16 cellular contexts compared by ENCODE assay signal in genomic region chr5:14781106-14781505, GRCh38.
DNase-seq lines count a peak whose midpoint lies in the region; ATAC-seq, FAIRE-seq and TF ChIP-seq lines count a peak whose summit lies in the region.
"Had no signal": no experiment of that assay in that cellular context is flagged by ENCODE, and none has a peak within 500 bp of the region (broad histone marks: within the 10 kb centered on the region; RNA-seq: fewer than 3 reads in every experiment).

No MANE protein-coding gene starts in this region.

- no peak for TF ChIP-seq POLR2A in HepG2 (IDR thresholded peaks at IDR 0.05; ENCODE audit: insufficient read depth in 1 of 2, low read depth in 2 of 2, low read length in 2 of 2)

- TF ChIP-seq RAD21 in liver (IDR thresholded peaks at IDR 0.05): no peak
- TF ChIP-seq RAD21 in HepG2 (CRISPR knock-in tag; IDR thresholded peaks at IDR 0.05): no peak

- H3K79me2 ChIP-seq in HepG2 (ENCODE audit: insufficient read depth, low read length): no peaks in the 10 kb centered on the region

- no peaks in the 10 kb centered on the region for H3K9me3 ChIP-seq in liver (ENCODE audit: control insufficient read depth in 4 of 4, low read length in 3 of 4)
- no peaks in the 10 kb centered on the region for H3K9me3 ChIP-seq in HepG2 (ENCODE audit: low read length)
- H3K9me3 ChIP-seq: sigmoid colon, transverse colon had no signal

- peaks cover 5 to 22% (median 12%) of the 10 kb centered on the region in 4 donors for H3K4me1 ChIP-seq in liver (ENCODE audit: control insufficient read depth in 4 of 4, insufficient read depth in 4 of 4, low read length in 3 of 4)
- peaks cover 43% of the 10 kb centered on the region for H3K4me1 ChIP-seq in HepG2 (ENCODE audit: insufficient read depth, low read length)
- H3K4me1 ChIP-seq in foreskin keratinocyte: no peaks in the 10 kb centered on the region

- H3K9me3 Mint-ChIP-seq in chondrocyte (ENCODE audit: low read depth): peaks cover 4% of the 10 kb centered on the region
- H3K9me3 Mint-ChIP-seq: natural killer cell had no signal

- H3K36me3 Mint-ChIP-seq in chondrocyte (ENCODE audit: low read depth): peaks cover 15% of the 10 kb centered on the region

- TF ChIP-seq CTCF in liver (IDR thresholded peaks at IDR 0.05; ENCODE audit: low read depth, low read length, missing input control) (no peak), HepG2 (CRISPR knock-in tag; IDR thresholded peaks at IDR 0.05) (no peak), chondrocyte (IDR thresholded peaks at IDR 0.05) (no peak), foreskin keratinocyte (conservative IDR thresholded peaks at IDR 0.05) (no peak)

- H3K36me3 ChIP-seq in liver (ENCODE audit: control insufficient read depth in 4 of 4, insufficient read depth in 3 of 4, low read depth in 1 of 4, low read length in 3 of 4): peaks cover 0 to 3% (median 1%) of the 10 kb centered on the region in 4 donors
- H3K36me3 ChIP-seq in HepG2 (replicated peaks in 1 of 2; ENCODE audit: control insufficient read depth in 1 of 2, insufficient read depth in 2 of 2, low read length in 2 of 2): no peaks in the 10 kb centered on the region; a peak in 1 of 5 replicates
- H3K36me3 ChIP-seq: MG63, sigmoid colon, transverse colon had no signal

- CTCF ChIA-PET in HepG2 (lab: Yijun Ruan, JAX; ENCODE audit: low intra/inter-chr PET ratio, low total read pairs): no interaction called here

- peak overlapping the region; percentile 2 for H3K27ac Mint-ChIP-seq in chondrocyte (ENCODE audit: unreplicated experiment)
- H3K27ac Mint-ChIP-seq: activated CD8-positive, alpha-beta memory T cell treated with anti-CD3 and anti-CD28 coated beads, Interleukin-2, amount 10 ng/mL, durations not matched to agents 7 days and 5 days; natural killer cell had no signal

- no peaks in the 10 kb centered on the region for H4K20me1 ChIP-seq in HepG2 (ENCODE audit: insufficient read depth, low read length)

- no peak for TF ChIP-seq EP300 in HepG2 (IDR thresholded peaks at IDR 0.05; ENCODE audit: low read depth in 2 of 2, low read length in 2 of 2)
- TF ChIP-seq EP300 in HepG2 (CRISPR knock-in tag; IDR thresholded peaks at IDR 0.05; ENCODE audit: borderline replicate concordance): no peak

- H2AFZ ChIP-seq in HepG2 (ENCODE audit: low read length): no peak overlapping the region

- H3K9ac ChIP-seq in liver (ENCODE audit: low read depth in 1 of 2, low read length in 2 of 2) (no peak overlapping the region), HepG2 (ENCODE audit: insufficient read depth, low read depth, low read length) (no peak overlapping the region)

- no peak overlapping the region for H3K4me2 ChIP-seq in HepG2 (ENCODE audit: low read depth, low read length)

- H3K27ac ChIP-seq in liver (ENCODE audit: low read depth in 1 of 2, low read length in 2 of 2) (no peak overlapping the region), HepG2 (ENCODE audit: extremely low read length, insufficient read depth, low read length) (no peak overlapping the region), foreskin keratinocyte (no peak overlapping the region)
- H3K27ac ChIP-seq: sigmoid colon, transverse colon had no signal

- intact Hi-C loops in HepG2 (cut with micrococcal nuclease; ENCODE audit: unreplicated experiment): no loop called here

- WGBS in liver: 72% methylated on average over 5 of the region's 5 CpGs
- 100% methylated on average over 4 of the region's 5 CpGs for WGBS in HepG2 (ENCODE audit: low lambda C conversion rate)

- H3K4me3 ChIP-seq in liver (ENCODE audit: low read depth in 1 of 3, low read length in 3 of 3): no peak overlapping the region
- H3K4me3 ChIP-seq in HepG2 (replicated peaks in 1 of 3; ENCODE audit: insufficient read depth in 1 of 3, low read depth in 2 of 3, low read length in 3 of 3): no peak overlapping the region
- H3K4me3 ChIP-seq: dorsolateral prefrontal cortex, MG63, sigmoid colon, transverse colon had no signal

- in situ Hi-C loops in HepG2 (cut with HindIII; ENCODE audit: extremely low pct_ligation_motif_present, low pct_unique_long_range_greater_than_20kb): no loop called here

- DNase-seq in HepG2 (ENCODE audit: low spot score) (no peak), chondrocyte (ENCODE audit: low spot score) (no peak), amniotic stem cell (lab: John Stamatoyannopoulos, UW) (no peak), DMS 273 treated with DMSO at 0.1 percent for 48 hours (lab: John Stamatoyannopoulos, UW) (no peak), foreskin keratinocyte (no peak)
- no peak for DNase-seq in central memory CD4-positive, alpha-beta T cell
- DNase-seq: activated CD8-positive, alpha-beta memory T cell treated with anti-CD3 and anti-CD28 coated beads, Interleukin-2, amount 10 ng/mL, durations not matched to agents 7 days and 5 days; DMS53; dorsolateral prefrontal cortex; foreskin fibroblast; MG63; natural killer cell; sigmoid colon; transverse colon had no signal

- no peaks in the 10 kb centered on the region for H3K27me3 Mint-ChIP-seq in chondrocyte (ENCODE audit: low read depth)
- H3K27me3 Mint-ChIP-seq: activated CD8-positive, alpha-beta memory T cell treated with anti-CD3 and anti-CD28 coated beads, Interleukin-2, amount 10 ng/mL, durations not matched to agents 7 days and 5 days had no signal

- no peaks in the 10 kb centered on the region for H3K27me3 ChIP-seq in liver (ENCODE audit: control insufficient read depth in 4 of 4, insufficient read depth in 4 of 4, low read length in 3 of 4)
- no peaks in the 10 kb centered on the region for H3K27me3 ChIP-seq in HepG2 (ENCODE audit: control insufficient read depth in 1 of 2, insufficient read depth in 2 of 2, low read length in 2 of 2)
- no peaks in the 10 kb centered on the region for H3K27me3 ChIP-seq in foreskin keratinocyte
- H3K27me3 ChIP-seq: dorsolateral prefrontal cortex, MG63, sigmoid colon, transverse colon had no signal

- peaks cover 53% of the 10 kb centered on the region for H3K4me1 Mint-ChIP-seq in chondrocyte (ENCODE audit: low read depth)

- FAIRE-seq in HepG2 (lab: Jason Lieb, UNC): no peak

- POLR2A ChIA-PET in HepG2 (lab: Yijun Ruan, JAX): no interaction called here

- ATAC-seq in HepG2: no peak
- ATAC-seq in HG03095 (IDR thresholded peaks at IDR 0.05; ENCODE audit: unreplicated experiment): peak; percentile 64
- no peak for ATAC-seq in foreskin keratinocyte
- ATAC-seq: activated CD8-positive, alpha-beta memory T cell treated with anti-CD3 and anti-CD28 coated beads, Interleukin-2, amount 10 ng/mL, durations not matched to agents 7 days and 5 days; natural killer cell had no signal

- H3K4me3 Mint-ChIP-seq in chondrocyte (ENCODE audit: unreplicated experiment): no peak overlapping the region
- H3K4me3 Mint-ChIP-seq: activated CD8-positive, alpha-beta memory T cell treated with anti-CD3 and anti-CD28 coated beads, Interleukin-2, amount 10 ng/mL, durations not matched to agents 7 days and 5 days; natural killer cell had no signal

- BruUV-seq in HepG2 (replicated peaks; lab: Mats Ljungman, UMichigan): no TSS peak

TF ChIP-seq in liver, 16 proteins besides CTCF, POLR2A, EP300 and RAD21 (continues in another document):
- TF ChIP-seq REST (IDR thresholded peaks at IDR 0.05): peak; percentile 41

TF ChIP-seq in HepG2, 621 proteins besides CTCF, POLR2A, EP300 and RAD21:
- no peak for TF ChIP-seq ZEB1 (IDR thresholded peaks at IDR 0.05; ENCODE audit: insufficient replicate concordance, low read depth)
- TF ChIP-seq SIN3A (IDR thresholded peaks at IDR 0.05; ENCODE audit: borderline replicate concordance, low read depth, low read length): no peak
